13 cellular contexts compared by ENCODE assay signal in genomic region chr9:76817489-76817888, GRCh38. TPM values are rescaled to one million over a fixed set of nuclear protein-coding genes. Genes with fewer than 3 reads are reported as not detected.
DNase-seq lines count a peak whose midpoint lies in the region; ATAC-seq, FAIRE-seq and TF ChIP-seq lines count a peak whose summit lies in the region.
"Had no signal": no experiment of that assay in that cellular context is flagged by ENCODE, and none has a peak within 500 bp of the region (broad histone marks: within the 10 kb centered on the region; RNA-seq: fewer than 3 reads in every experiment).

No MANE protein-coding gene starts in this region.

- no peak overlapping the region for H3K9ac ChIP-seq in endothelial cell of umbilical vein (replicated peaks; ENCODE audit: extremely low read depth, insufficient read depth, low read length)

- dilution Hi-C loops in endothelial cell of umbilical vein (cut with MboI; ENCODE audit: extremely low pct_ligation_motif_present, low sequenced_read_pairs), result no loop called here

- no peak for ATAC-seq in HG03565 (IDR thresholded peaks at IDR 0.05; ENCODE audit: unreplicated experiment)

- H3K27ac ChIP-seq in AG04450 (ENCODE audit: low read depth, low read length), result peak overlapping the region; percentile 62
- H3K27ac ChIP-seq in endothelial cell of umbilical vein (ENCODE audit: insufficient read depth, low read depth, low read length), result peak overlapping the region; percentile 73

- CTCF ChIA-PET in AG04450 (lab: Charles Lee) (interaction anchor here (1.9 kb wide), 1 partner anchor 334 kb away, joined by 4 read pairs; no protein-coding TSS in a partner anchor), endothelial cell of umbilical vein (lab: Charles Lee) (no interaction called here)

- POLR2A ChIA-PET in AG04450 (lab: Yijun Ruan, JAX) (interaction anchor here (1.0 kb wide), 1 partner anchor 89 kb away, joined by 3 read pairs; the partner anchor contains the start of gene PRUNE2), endothelial cell of umbilical vein (lab: Charles Lee) (no interaction called here)

- no peaks in the 10 kb centered on the region for H3K9me1 ChIP-seq in endothelial cell of umbilical vein (replicated peaks; ENCODE audit: control insufficient read depth, extremely low read depth, insufficient read depth, low read length)

- FAIRE-seq in endothelial cell of umbilical vein (lab: Jason Lieb, UNC), result peak; percentile 8

- no peak overlapping the region for H3K4me2 ChIP-seq in endothelial cell of umbilical vein (ENCODE audit: insufficient read depth, low read length)

- TF ChIP-seq POLR2A in endothelial cell of umbilical vein (IDR thresholded peaks at IDR 0.05; ENCODE audit: low read depth, low read length), result no peak

- no peak overlapping the region for H2AFZ ChIP-seq in endothelial cell of umbilical vein (ENCODE audit: low read depth, low read length)

- H3K27me3 ChIP-seq in AG04450 (ENCODE audit: control insufficient read depth, insufficient read depth, low read length), result no peaks in the 10 kb centered on the region
- H3K27me3 ChIP-seq in endothelial cell of umbilical vein (ENCODE audit: control insufficient read depth in 2 of 2, insufficient read depth in 2 of 2, low read length in 2 of 2), result peaks cover 2 to 3% of the 10 kb centered on the region in 2 experiments
- H3K27me3 ChIP-seq: BE2C had no signal

- no peak for TF ChIP-seq CTCF in AG04450 (IDR thresholded peaks at IDR 0.05; ENCODE audit: low read depth, low read length)
- no peak for TF ChIP-seq CTCF in endothelial cell of umbilical vein (IDR thresholded peaks at IDR 0.05; ENCODE audit: extremely low read depth in 1 of 2, insufficient read depth in 1 of 2, low read depth in 1 of 2, low read length in 2 of 2)
- TF ChIP-seq CTCF in GM20000 (IDR thresholded peaks at IDR 0.05; ENCODE audit: extremely low read depth, missing control alignments), result no peak

- H4K20me1 ChIP-seq in endothelial cell of umbilical vein (replicated peaks; ENCODE audit: control insufficient read depth, extremely low read depth, insufficient read depth, low read length), result no peaks in the 10 kb centered on the region

- no peaks in the 10 kb centered on the region for H3K9me3 ChIP-seq in AG04450 (ENCODE audit: control insufficient read depth, insufficient read depth, low read length)
- H3K9me3 ChIP-seq in endothelial cell of umbilical vein (replicated peaks; ENCODE audit: control insufficient read depth, insufficient read depth, low read length), result no peaks in the 10 kb centered on the region
- H3K9me3 ChIP-seq: BE2C had no signal

- intact Hi-C loops in endothelial cell of umbilical vein (cut with micrococcal nuclease) (no loop called here), posterior cingulate gyrus (cut with DNase I) (loop anchor here (5.0 kb wide), 1 partner anchor 70 kb away; no protein-coding TSS in a partner anchor)

- no peaks in the 10 kb centered on the region for H3K79me2 ChIP-seq in endothelial cell of umbilical vein (ENCODE audit: control insufficient read depth, insufficient read depth, low read length)

- BruUV-seq in endothelial cell of umbilical vein (replicated peaks; lab: Mats Ljungman, UMichigan), result no TSS peak

- DNase-seq in AG04450 (ENCODE audit: low read depth, low spot score) (peak; percentile 55), M059J (ENCODE audit: low read depth) (peak; percentile 96), endothelial cell of umbilical vein (ENCODE audit: low read depth, low spot score) (peak; percentile 17), myocyte (ENCODE audit: low read depth) (peak; percentile 71), posterior cingulate gyrus (no peak), DMS79 treated with DMSO at 0.1 percent for 48 hours (lab: John Stamatoyannopoulos, UW) (no peak), GM20000 (ENCODE audit: low spot score) (no peak)
- DNase-seq: activated CD4-positive, CD25-positive, alpha-beta regulatory T cell treated with anti-CD3 and anti-CD28 coated beads, Interleukin-2, amount 50 U/mL, for 72 hours; activated naive CD4-positive, alpha-beta T cell; BE2C; MV-4-11 had no signal

- no peaks in the 10 kb centered on the region for H3K36me3 ChIP-seq in endothelial cell of umbilical vein (ENCODE audit: control insufficient read depth in 2 of 2, extremely low read depth in 1 of 2, insufficient read depth in 2 of 2, low read length in 2 of 2)

- H3K4me1 ChIP-seq in endothelial cell of umbilical vein (ENCODE audit: control insufficient read depth, extremely low read depth, insufficient read depth, low read length), result peaks cover 11% of the 10 kb centered on the region

- H3K4me3 ChIP-seq in AG04450 (ENCODE audit: low read depth, low read length) (no peak overlapping the region), endothelial cell of umbilical vein (replicated peaks in 1 of 3; ENCODE audit: insufficient read depth in 1 of 3, low read depth in 1 of 3, low read length in 3 of 3) (no peak overlapping the region)

TF ChIP-seq in endothelial cell of umbilical vein, 7 proteins besides CTCF, POLR2A, EP300 and RAD21:
- TF ChIP-seq POLR2AphosphoS5 (IDR thresholded peaks at IDR 0.05; ENCODE audit: insufficient read depth, low read depth, low read length), result no peak
- no peak for TF ChIP-seq GATA2 (IDR thresholded peaks at IDR 0.05; ENCODE audit: insufficient read depth, insufficient read length, low read depth, low read length)
- TF ChIP-seq FOS (IDR thresholded peaks at IDR 0.05; ENCODE audit: borderline replicate concordance, insufficient read depth, low read length), result no peak
- TF ChIP-seq, protein P1, sequence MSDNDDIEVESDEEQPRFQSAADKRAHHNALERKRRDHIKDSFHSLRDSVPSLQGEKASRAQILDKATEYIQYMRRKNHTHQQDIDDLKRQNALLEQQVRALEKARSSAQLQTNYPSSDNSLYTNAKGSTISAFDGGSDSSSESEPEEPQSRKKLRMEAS (IDR thresholded peaks at IDR 0.05; ENCODE audit: insufficient read depth, insufficient read length), result no peak
- no peak for TF ChIP-seq JUN (IDR thresholded peaks at IDR 0.05; ENCODE audit: borderline replicate concordance, insufficient read depth, insufficient read length, low read depth)

RNA-seq across cellular contexts. Expression of gene PCA3, which starts 53.3 kb away (rescaled TPM):
- not detected in 2 replicates for polyA plus RNA-seq in AG04450 (2011; rRNA removed)
- not detected in 2 replicates for polyA minus RNA-seq in AG04450 (2011; rRNA and poly(A)+ RNA removed)
- not detected in 2 replicates for total RNA-seq in M059J (2014; rRNA removed; shearing (Covaris generic))
- total RNA-seq in endothelial cell of umbilical vein, result 0.32 and 2.5 TPM in 2 replicates
- 0.86 and 0.88 TPM in 2 replicates for polyA plus RNA-seq in endothelial cell of umbilical vein
- 0.79 and 1.1 TPM in 2 replicates for polyA plus RNA-seq in endothelial cell of umbilical vein (2011; cell fraction: cytosol; rRNA removed)
- 3.2 and 3.5 TPM in 2 replicates for polyA plus RNA-seq in endothelial cell of umbilical vein (2011; cell fraction: nucleus; rRNA removed)
- polyA plus RNA-seq in endothelial cell of umbilical vein (2012), result 0.36 and 0.46 TPM in 2 replicates
- polyA minus RNA-seq in endothelial cell of umbilical vein, result 3.7 and 3.9 TPM in 2 replicates
- not detected for polyA minus RNA-seq in endothelial cell of umbilical vein (2011; cell fraction: cytosol; rRNA and poly(A)+ RNA removed)
- polyA minus RNA-seq in endothelial cell of umbilical vein (2011; cell fraction: nucleus; rRNA and poly(A)+ RNA removed), result 7.1 and 9.6 TPM in 2 replicates
- not detected in 2 replicates for total RNA-seq in myocyte
- polyA plus RNA-seq in myocyte (2012), result 28.4 TPM
- total RNA-seq: mucosa of gallbladder had no signal

Comparison
In these comparisons a context has a peak if more than half of its experiments do, and no peak if none do; other contexts are left out.
1. DNase-seq: peak in AG04450 (single experiment), M059J (single experiment), endothelial cell of umbilical vein (single experiment) and myocyte (single experiment); none in posterior cingulate gyrus (0 of 10), DMS79 treated with DMSO at 0.1 percent for 48 hours (single experiment) and GM20000 (single experiment).